ENCODE assay signal across 20 cellular contexts in the genomic region with DNA sequence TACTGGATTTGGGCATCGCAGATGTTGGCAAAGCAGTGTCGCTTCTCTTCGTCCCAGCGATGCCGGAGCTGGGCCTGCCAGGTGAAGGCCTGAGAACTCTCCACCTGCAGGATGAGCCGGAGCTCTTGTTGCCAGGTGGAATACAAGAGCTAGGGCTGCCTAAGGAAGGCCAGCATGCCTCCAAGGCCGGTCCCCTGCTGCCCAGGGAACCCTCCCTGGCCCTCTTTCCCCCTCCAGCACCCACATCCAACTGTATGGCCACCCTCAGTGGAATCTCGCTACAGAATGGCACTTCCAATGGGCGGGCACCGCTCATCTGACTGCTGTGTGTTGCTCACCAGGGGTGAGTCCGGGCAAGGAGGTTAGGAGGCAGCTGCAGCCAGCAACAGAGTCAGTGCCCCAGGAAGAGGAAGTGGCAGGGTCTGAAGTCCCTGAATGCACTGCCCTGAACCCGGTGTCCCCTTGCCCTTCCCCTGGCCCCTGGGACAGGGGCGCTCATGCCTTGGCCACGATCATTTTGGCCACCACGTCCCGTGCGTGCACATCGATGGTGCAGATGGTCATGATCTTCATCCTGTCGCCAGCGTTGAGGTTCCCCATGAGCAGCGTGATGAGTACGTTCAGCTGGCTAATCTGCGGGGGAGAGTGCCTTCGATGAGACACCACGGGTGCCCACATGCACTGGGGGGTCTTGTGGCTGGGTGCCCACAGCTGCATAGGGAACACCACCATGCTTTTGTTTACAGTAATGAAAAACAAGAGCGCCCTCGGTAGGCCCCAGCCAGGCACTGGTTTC.
"Had no signal": no experiment of that assay in that cellular context is flagged by ENCODE, and none has a peak within 500 bp of the region (broad histone marks: within the 10 kb centered on the region; RNA-seq: fewer than 3 reads in every experiment).

No MANE protein-coding gene starts in this region.

- H3K36me3 ChIP-seq: neutrophil, suprapubic skin, transverse colon, vagina had no signal

- H3K4me3 ChIP-seq: body of pancreas, smooth muscle cell, suprapubic skin, transverse colon, vagina had no signal

- H3K79me2 ChIP-seq: parathyroid adenoma had no signal

- H3K4me2 ChIP-seq: smooth muscle cell had no signal

- H3K4me1 ChIP-seq: parathyroid adenoma, suprapubic skin, transverse colon, vagina had no signal

- H2AFZ ChIP-seq: parathyroid adenoma had no signal

- H3K27ac ChIP-seq: body of pancreas, neutrophil, parathyroid adenoma, suprapubic skin, transverse colon, vagina had no signal

- H3K9me3 ChIP-seq: body of pancreas, neutrophil, suprapubic skin, transverse colon, vagina had no signal

- DNase-seq: activated CD4-positive, alpha-beta T cell treated with anti-CD3 and anti-CD28 coated beads, Interleukin-2, amount 10 ng/mL, durations not matched to agents 24 days and 14 days; activated CD4-positive, CD25-positive, alpha-beta regulatory T cell; activated CD8-positive, alpha-beta T cell treated with anti-CD3 and anti-CD28 coated beads for 36 hours; activated naive CD4-positive, alpha-beta T cell treated with Interleukin-2 at 50 U/mL for 16 hours; activated naive CD8-positive, alpha-beta T cell treated with anti-CD3 and anti-CD28 coated beads, Interleukin-2, amount 10 ng/mL, durations not matched to agents 7 days and 5 days; activated T-cell treated with anti-CD3 and anti-CD28 coated beads, Interleukin-2, amount 50 U/mL, for 24 hours; amygdala; dermis blood vessel endothelial cell; effector memory CD4-positive, alpha-beta T cell; left cardiac atrium; mesendoderm; stimulated activated CD4-positive, alpha-beta T cell treated with anti-CD3 and anti-CD28 coated beads, Interleukin-4, amount 100 ng/mL, for 1 hour; stimulated activated naive CD8-positive, alpha-beta T cell treated with anti-CD3 and anti-CD28 coated beads, Interleukin-15, amount 100 ng/mL, for 72 hours; transverse colon had no signal

- H3K27me3 ChIP-seq: body of pancreas, neutrophil, suprapubic skin, vagina had no signal
